ENCODE assay signal across 39 cellular contexts in the genomic region with DNA sequence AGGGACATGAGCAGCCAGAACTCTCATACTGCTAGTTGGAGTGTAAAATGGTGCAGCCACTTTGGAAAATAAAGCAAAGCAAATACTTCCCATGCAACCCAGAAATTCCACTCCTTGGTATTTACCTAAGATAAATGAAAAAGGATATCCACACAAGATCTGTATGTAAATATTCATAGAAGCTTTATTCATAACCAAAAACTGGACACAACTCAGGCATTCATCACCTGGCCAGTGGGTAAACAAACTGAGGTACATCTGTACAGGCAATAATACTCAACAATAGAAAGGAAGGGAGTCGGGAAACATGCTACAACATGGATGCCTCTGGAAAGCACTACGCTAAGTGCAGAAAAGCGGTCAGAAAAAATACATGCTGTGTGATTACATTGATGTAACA. TPM values are rescaled to one million over a fixed set of nuclear protein-coding genes. Genes with fewer than 3 reads are reported as not detected.
"Had no signal": no experiment of that assay in that cellular context is flagged by ENCODE, and none has a peak within 500 bp of the region (broad histone marks: within the 10 kb centered on the region; RNA-seq: fewer than 3 reads in every experiment).

No MANE protein-coding gene starts in this region.

- H3K27me3 ChIP-seq: MG63 had no signal

- DNase-seq: Karpas-422, Kasumi-1, KG1, MG63, MM.1S, MV-4-11, NCI-H1048, NCI-H1092, NCI-H1092 treated with DMSO at 0.1 percent for 48 hours, NCI-H1105, NCI-H1105 treated with DMSO at 0.1 percent for 48 hours, NCI-H1417, NCI-H1417 treated with DMSO at 0.1 percent for 48 hours, NCI-H1436, NCI-H1436 treated with DMSO at 0.1 percent for 48 hours, NCI-H146, NCI-H1694, NCI-H1694 treated with DMSO at 0.1 percent for 48 hours, NCI-H187, NCI-H187 treated with DMSO at 0.1 percent for 48 hours, NCI-H1930, NCI-H2029, NCI-H2029 treated with DMSO at 0.1 percent for 48 hours, NCI-H2081, NCI-H2081 treated with DMSO at 0.1 percent for 48 hours, NCI-H2107, NCI-H2171, NCI-H2171 treated with DMSO at 0.1 percent for 48 hours, NCI-H2227 treated with DMSO at 0.1 percent for 48 hours, NCI-H226, NCI-H345, NCI-H446, NCI-H446 treated with DMSO at 0.1 percent for 48 hours, NCI-H510A had no signal

- H3K36me3 ChIP-seq: MG63 had no signal

- H3K4me3 ChIP-seq: MG63 had no signal

- H3K27ac ChIP-seq: KMS-11 had no signal

- H3K9me3 ChIP-seq: MG63 had no signal

RNA-seq across cellular contexts. Expression of gene LOXHD1, which starts 2.5 kb away (rescaled TPM):
- total RNA-seq: LHCN-M2, M059J, MCF 10A, NCI-H460 had no signal
